Comparison of ENCODE assay signal across 7 cellular contexts in the genomic region with DNA sequence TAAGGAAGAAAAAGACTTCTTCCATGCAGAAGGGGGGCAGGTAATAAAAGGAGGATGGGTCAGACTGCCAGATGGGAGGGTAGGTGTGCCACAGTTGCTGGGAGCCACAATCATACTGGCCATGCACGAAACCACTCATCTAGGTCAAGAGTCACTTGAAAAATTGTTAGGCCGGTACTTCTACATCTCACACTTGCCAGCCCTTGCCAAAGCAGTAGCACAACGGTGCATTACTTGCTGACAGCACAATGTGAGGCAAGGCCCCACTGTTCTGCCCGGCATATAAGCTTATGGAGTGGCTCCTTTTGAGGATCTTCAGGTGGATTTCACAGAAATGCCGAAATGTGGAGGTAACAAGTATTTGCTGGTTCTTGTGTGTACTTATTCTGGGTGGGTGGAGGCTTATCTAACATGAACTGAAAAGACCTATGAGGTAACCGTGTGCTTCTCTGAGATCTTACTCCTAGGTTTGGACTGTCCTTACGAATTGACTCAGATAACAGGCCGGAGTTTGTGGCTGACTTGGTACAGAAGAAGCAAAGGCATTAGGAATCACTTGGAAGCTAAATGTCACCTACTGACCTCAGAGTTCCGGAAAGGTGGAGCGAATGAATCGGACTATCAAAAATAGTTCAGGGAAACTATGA. TPM values are rescaled to one million over a fixed set of nuclear protein-coding genes. Genes with fewer than 3 reads are reported as not detected.
"Had no signal": no experiment of that assay in that cellular context is flagged by ENCODE, and none has a peak within 500 bp of the region (broad histone marks: within the 10 kb centered on the region; RNA-seq: fewer than 3 reads in every experiment).

No MANE protein-coding gene starts in this region.

RNA-seq across cellular contexts. Expression of gene PCDH18, which starts 48.9 kb away (rescaled TPM):
- total RNA-seq: activated CD4-positive, alpha-beta T cell treated with anti-CD3 and anti-CD28 coated beads for 36 hours; activated CD4-positive, alpha-beta T cell treated with anti-CD3 and anti-CD28 coated beads, Interleukin-2, amount 10 ng/mL, durations not matched to agents 24 days and 14 days; activated CD8-positive, alpha-beta memory T cell treated with anti-CD3 and anti-CD28 coated beads for 36 hours; activated CD8-positive, alpha-beta memory T cell treated with anti-CD3 and anti-CD28 coated beads, Interleukin-2, amount 10 ng/mL, durations not matched to agents 7 days and 5 days; activated CD8-positive, alpha-beta T cell treated with anti-CD3 and anti-CD28 coated beads, Interleukin-2, amount 10 ng/mL, durations not matched to agents 7 days and 5 days; activated T-helper 1 cell treated with anti-CD3 and anti-CD28 coated beads, Interleukin-12 subunit alpha, Interleukin-12 subunit beta, Interleukin-2, Interleukin-4 antibody, amounts not matched to agents 30 ng/mL and 10 ng/mL and 1 ng/mL, durations not matched to agents 14 hours and 24 hours and 36 hours; activated T-helper 2 cell treated with anti-CD3 and anti-CD28 coated beads, Interferon-gamma antibody, Interleukin-2, Interleukin-4, amounts not matched to agents 10 μg/mL and 5 μg/mL and 100 μg/mL, durations not matched to agents 14 hours and 24 hours and 36 hours had no signal
